Comparison of ENCODE assay signal across 8 cellular contexts in the genomic region with DNA sequence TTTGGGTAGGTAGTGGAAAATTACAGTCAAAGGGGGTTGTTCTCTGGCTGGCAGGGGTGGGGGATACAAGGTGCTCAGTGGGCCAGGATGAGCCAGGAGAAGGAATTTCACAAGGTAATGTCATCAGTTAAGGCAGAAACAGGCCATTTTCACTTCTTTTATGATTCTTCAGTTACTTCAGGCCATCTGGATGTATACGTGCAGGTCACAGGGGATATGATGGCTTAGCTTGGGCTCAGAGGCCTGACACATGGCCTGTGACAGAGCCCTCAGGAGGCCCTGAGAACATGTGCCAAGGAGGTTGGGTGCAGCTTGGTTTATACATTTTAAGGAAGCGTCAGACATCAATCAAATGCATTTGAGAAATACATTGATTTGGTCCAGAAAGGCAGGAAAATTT. TPM values are rescaled to one million over a fixed set of nuclear protein-coding genes. Genes with fewer than 3 reads are reported as not detected.
DNase-seq lines count a peak whose midpoint lies in the region; ATAC-seq and TF ChIP-seq lines count a peak whose summit lies in the region.
"Not testable (repeated sequence)": the region's sequence is repeated elsewhere in the genome, so short reads cannot be mapped to it uniquely, and the experiment has no call there.

No MANE protein-coding gene starts in this region.

- not testable (repeated sequence) for H3K27me3 ChIP-seq in Panc1 (ENCODE audit: control insufficient read depth, insufficient read depth, low read length); mucosa of rectum (ENCODE audit: control insufficient read depth in 2 of 2, insufficient read depth in 2 of 2, low read length in 2 of 2); upper lobe of right lung

- not testable (repeated sequence) for ATAC-seq in Panc1; effector memory CD8-positive, alpha-beta T cell (replicated peaks); upper lobe of right lung

- not testable (repeated sequence) for TF ChIP-seq CTCF in Calu3 (IDR thresholded peaks at IDR 0.05; ENCODE audit: unreplicated experiment); Panc1 (IDR thresholded peaks at IDR 0.05); upper lobe of right lung (IDR thresholded peaks at IDR 0.05)

- peaks cover 73% of the 10 kb centered on the region for H3K4me1 ChIP-seq in Panc1 (ENCODE audit: control insufficient read depth, insufficient read depth, low read length)
- peaks cover 37 to 42% of the 10 kb centered on the region in 2 donors for H3K4me1 ChIP-seq in mucosa of rectum (ENCODE audit: control insufficient read depth in 2 of 2, insufficient read depth in 2 of 2, low read length in 2 of 2)
- H3K4me1 ChIP-seq in upper lobe of right lung: peaks cover 34% of the 10 kb centered on the region

- H3K36me3 ChIP-seq in Panc1 (ENCODE audit: control insufficient read depth, insufficient read depth, low read length); mucosa of rectum (ENCODE audit: control insufficient read depth in 2 of 2, insufficient read depth in 2 of 2, low read length in 2 of 2); upper lobe of right lung: not testable (repeated sequence)

- peak overlapping the region; percentile 87 for H3K4me3 Mint-ChIP-seq in Calu3 (ENCODE audit: low read depth, unreplicated experiment)
- peak overlapping the region; percentile 85 for H3K4me3 Mint-ChIP-seq in activated CD4-positive, alpha-beta memory T cell treated with anti-CD3 and anti-CD28 coated beads for 36 hours
- H3K4me3 Mint-ChIP-seq in activated naive CD4-positive, alpha-beta T cell treated with anti-CD3 and anti-CD28 coated beads, Interleukin-2, amount 50 U/mL, for 24 hours: peak overlapping the region; percentile 91
- peak overlapping the region; percentile 90 to 93 for H3K4me3 Mint-ChIP-seq in effector memory CD8-positive, alpha-beta T cell

- H3K4me3 ChIP-seq in Panc1 (ENCODE audit: low read depth in 2 of 2, low read length in 2 of 2); mucosa of rectum (ENCODE audit: low read length in 2 of 2); skin epidermis; upper lobe of right lung: not testable (repeated sequence)

- peak overlapping the region; percentile 98 for H3K27ac ChIP-seq in Panc1 (ENCODE audit: low read length)
- peak overlapping the region; percentile 63 to 75 for H3K27ac ChIP-seq in mucosa of rectum (ENCODE audit: low read depth in 2 of 2, low read length in 2 of 2)
- H3K27ac ChIP-seq in skin epidermis: peak overlapping the region in 14 of 21 experiments; percentile 1 to 98 (median 70)
- H3K27ac ChIP-seq in upper lobe of right lung: peak overlapping the region; percentile 85

- not testable (repeated sequence) for H3K9ac ChIP-seq in mucosa of rectum (ENCODE audit: low read depth in 1 of 2, low read length in 2 of 2)

- H3K27ac Mint-ChIP-seq in Calu3 (ENCODE audit: unreplicated experiment): not testable (repeated sequence)
- peak overlapping the region; percentile 97 for H3K27ac Mint-ChIP-seq in activated CD4-positive, alpha-beta memory T cell treated with anti-CD3 and anti-CD28 coated beads for 36 hours
- peak overlapping the region; percentile 98 for H3K27ac Mint-ChIP-seq in activated naive CD4-positive, alpha-beta T cell treated with anti-CD3 and anti-CD28 coated beads, Interleukin-2, amount 50 U/mL, for 24 hours
- H3K27ac Mint-ChIP-seq in effector memory CD8-positive, alpha-beta T cell: peak overlapping the region; percentile 49 to 97

- in situ Hi-C loops in Panc1 (cut with HindIII; ENCODE audit: low pct_unique_long_range_greater_than_20kb, low sequenced_read_pairs): not testable (repeated sequence)

- CTCF ChIA-PET in Calu3 (lab: Charles Lee); Panc1 (lab: Charles Lee): not testable (repeated sequence)
- CTCF ChIA-PET in activated CD4-positive, alpha-beta memory T cell treated with anti-CD3 and anti-CD28 coated beads for 36 hours (lab: Charles Lee): interaction anchor here (0.7 to 1.4 kb wide), 3 partner anchors 40 to 317 kb away, joined by 3 to 5 read pairs (median 4); no protein-coding TSS in a partner anchor

- peaks cover 27% of the 10 kb centered on the region for H3K36me3 Mint-ChIP-seq in Calu3 (ENCODE audit: insufficient read depth, unreplicated experiment)
- not testable (repeated sequence) for H3K36me3 Mint-ChIP-seq in activated CD4-positive, alpha-beta memory T cell treated with anti-CD3 and anti-CD28 coated beads for 36 hours; activated naive CD4-positive, alpha-beta T cell treated with anti-CD3 and anti-CD28 coated beads, Interleukin-2, amount 50 U/mL, for 24 hours
- H3K36me3 Mint-ChIP-seq in effector memory CD8-positive, alpha-beta T cell (ENCODE audit: insufficient read depth): peaks cover 29% of the 10 kb centered on the region

- not testable (repeated sequence) for DNase-seq in Calu3; Panc1 (ENCODE audit: low read depth, low spot score); effector memory CD8-positive, alpha-beta T cell; upper lobe of right lung
- peak; percentile 64 for DNase-seq in activated CD4-positive, alpha-beta memory T cell treated with anti-CD3 and anti-CD28 coated beads for 36 hours

- POLR2A ChIA-PET in Panc1 (lab: Charles Lee): not testable (repeated sequence)
- POLR2A ChIA-PET in activated CD4-positive, alpha-beta memory T cell treated with anti-CD3 and anti-CD28 coated beads for 36 hours (lab: Charles Lee): interaction anchor here (0.7 to 2.1 kb wide), 4 partner anchors 8 to 157 kb away, joined by 3 to 11 read pairs (median 4); partner anchors contain the start of genes GAA, SGSH and SLC26A11

- peaks cover 46% of the 10 kb centered on the region for H3K4me1 Mint-ChIP-seq in Calu3 (ENCODE audit: low read depth, unreplicated experiment)
- peaks cover 76% of the 10 kb centered on the region for H3K4me1 Mint-ChIP-seq in activated CD4-positive, alpha-beta memory T cell treated with anti-CD3 and anti-CD28 coated beads for 36 hours (ENCODE audit: low read depth)
- peaks cover 63% of the 10 kb centered on the region for H3K4me1 Mint-ChIP-seq in activated naive CD4-positive, alpha-beta T cell treated with anti-CD3 and anti-CD28 coated beads, Interleukin-2, amount 50 U/mL, for 24 hours
- peaks cover 51 to 53% of the 10 kb centered on the region in 2 donors for H3K4me1 Mint-ChIP-seq in effector memory CD8-positive, alpha-beta T cell (ENCODE audit: low read depth in 2 of 2)

- not testable (repeated sequence) for BruUV-seq in Calu3 (replicated peaks; lab: Mats Ljungman, UMichigan); Panc1 (replicated peaks; lab: Mats Ljungman, UMichigan)

- not testable (repeated sequence) for H3K27me3 Mint-ChIP-seq in Calu3 (ENCODE audit: unreplicated experiment); activated CD4-positive, alpha-beta memory T cell treated with anti-CD3 and anti-CD28 coated beads for 36 hours; activated naive CD4-positive, alpha-beta T cell treated with anti-CD3 and anti-CD28 coated beads, Interleukin-2, amount 50 U/mL, for 24 hours; effector memory CD8-positive, alpha-beta T cell

- intact Hi-C loops in Calu3 (cut with micrococcal nuclease; ENCODE audit: unreplicated experiment); Panc1 (cut with micrococcal nuclease; ENCODE audit: unreplicated experiment); upper lobe of right lung (cut with DNase I): not testable (repeated sequence)
- intact Hi-C loops in activated CD4-positive, alpha-beta memory T cell treated with anti-CD3 and anti-CD28 coated beads for 36 hours (cut with micrococcal nuclease): loop anchor here (1.0 to 10.0 kb wide), 3 partner anchors 39 to 837 kb away; no protein-coding TSS in a partner anchor

- not testable (repeated sequence) for H3K9me3 ChIP-seq in Panc1 (ENCODE audit: control insufficient read depth, insufficient read depth, low read depth, low read length); mucosa of rectum (ENCODE audit: control insufficient read depth in 2 of 2, low read length in 2 of 2); upper lobe of right lung

- H3K9me3 Mint-ChIP-seq in Calu3 (ENCODE audit: low read depth, unreplicated experiment); activated CD4-positive, alpha-beta memory T cell treated with anti-CD3 and anti-CD28 coated beads for 36 hours; activated naive CD4-positive, alpha-beta T cell treated with anti-CD3 and anti-CD28 coated beads, Interleukin-2, amount 50 U/mL, for 24 hours; effector memory CD8-positive, alpha-beta T cell: not testable (repeated sequence)

RNA-seq across cellular contexts. Expression of gene RNF213, which starts 2.4 kb away (rescaled TPM):
- total RNA-seq in Calu3 (2022) (221 and 369 TPM in 2 replicates), Panc1 (2021; ENCODE audit: unreplicated experiment) (230 TPM), upper lobe of right lung (236 TPM)
- 174 TPM for polyA plus RNA-seq in Panc1 (2012; ENCODE audit: insufficient read length)
- 100 to 1,000 TPM; 421 to 440 TPM for total RNA-seq in activated CD4-positive, alpha-beta memory T cell treated with anti-CD3 and anti-CD28 coated beads for 36 hours

RNA-seq across cellular contexts. Expression of gene SLC26A11, which starts 38.1 kb away (rescaled TPM):
- total RNA-seq in Calu3 (2022) (7.2 and 10.4 TPM in 2 replicates), Panc1 (2021; ENCODE audit: unreplicated experiment) (30.9 TPM), upper lobe of right lung (51.6 TPM)
- polyA plus RNA-seq in Panc1 (2012; ENCODE audit: insufficient read length): 34.6 TPM
- 10 to 100 TPM; 10.1 to 10.6 TPM for total RNA-seq in activated CD4-positive, alpha-beta memory T cell treated with anti-CD3 and anti-CD28 coated beads for 36 hours

RNA-seq across cellular contexts. Expression of gene SGSH, which starts 38.2 kb away (rescaled TPM):
- total RNA-seq in Calu3 (2022): 32.2 and 50.3 TPM in 2 replicates
- total RNA-seq in Panc1 (2021; ENCODE audit: unreplicated experiment): 70.2 TPM
- 84.2 TPM for polyA plus RNA-seq in Panc1 (2012; ENCODE audit: insufficient read length)
- 10 to 100 TPM; 37.4 to 44.7 TPM for total RNA-seq in activated CD4-positive, alpha-beta memory T cell treated with anti-CD3 and anti-CD28 coated beads for 36 hours
- total RNA-seq in upper lobe of right lung: 59.8 TPM
